Comparison of ENCODE assay signal across 9 cellular contexts in the genomic region with DNA sequence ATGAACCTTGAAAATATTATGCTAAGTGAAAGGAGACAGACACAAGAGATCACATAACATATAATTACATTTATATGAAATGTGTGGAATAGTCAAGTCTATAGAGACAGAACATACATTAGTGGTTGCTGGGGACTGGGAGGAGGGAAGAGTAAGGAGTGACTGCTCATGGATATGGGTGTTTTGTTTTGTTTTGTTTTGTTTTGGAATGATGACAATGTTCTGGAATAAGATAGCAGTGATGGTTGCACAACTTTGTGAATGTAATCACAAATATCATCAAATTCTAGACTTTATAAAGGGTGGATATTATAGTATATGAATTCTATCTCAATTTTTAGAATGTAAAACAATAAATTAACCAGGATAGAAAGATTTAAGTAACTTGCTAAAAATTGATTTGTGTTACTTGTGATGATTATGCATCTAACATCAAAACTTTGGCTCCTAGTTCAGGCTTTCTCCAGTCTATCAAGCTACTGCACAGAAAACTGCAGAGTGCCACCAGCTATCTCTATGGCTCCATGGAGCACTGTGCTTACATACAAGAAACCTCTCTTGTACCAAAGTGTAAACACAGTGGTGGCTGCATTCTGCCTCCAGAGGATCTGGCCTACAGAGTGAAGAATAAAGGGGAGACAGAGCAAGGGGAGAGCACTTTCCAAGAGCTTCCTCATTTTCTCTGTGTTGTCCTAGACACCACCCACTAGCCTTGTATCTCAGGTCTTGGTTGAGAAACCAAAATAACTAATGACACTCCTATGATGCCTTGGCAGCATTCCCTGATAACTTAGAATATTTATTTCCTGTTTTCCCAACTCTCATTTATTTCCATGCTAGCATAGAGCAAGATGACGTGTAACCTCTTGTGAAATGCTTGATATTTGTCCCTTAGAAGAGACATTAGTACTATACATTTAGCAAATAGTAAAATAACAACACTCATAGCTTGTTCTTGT. TPM values are rescaled to one million over a fixed set of nuclear protein-coding genes. Genes with fewer than 3 reads are reported as not detected.
DNase-seq lines count a peak whose midpoint lies in the region; ATAC-seq and TF ChIP-seq lines count a peak whose summit lies in the region.
"Had no signal": no experiment of that assay in that cellular context is flagged by ENCODE, and none has a peak within 500 bp of the region (broad histone marks: within the 10 kb centered on the region; RNA-seq: fewer than 3 reads in every experiment).

No MANE protein-coding gene starts in this region.

- peak overlapping the region; percentile 6 for H3K4me3 ChIP-seq in coronary artery
- H3K4me3 ChIP-seq in left lung = no peak overlapping the region
- H3K4me3 ChIP-seq in thoracic aorta = no peak overlapping the region

- DNase-seq in HT1080 (ENCODE audit: low read depth) = peak; percentile 67
- no peak for DNase-seq in coronary artery (ENCODE audit: low spot score)
- DNase-seq in left lung = no peak
- DNase-seq in thoracic aorta (ENCODE audit: low spot score) = no peak
- no peak for DNase-seq in G401 (ENCODE audit: low spot score)
- no peak for DNase-seq in NCI-H82 (lab: John Stamatoyannopoulos, UW)
- DNase-seq: activated T-cell treated with anti-CD3 and anti-CD28 coated beads, Interleukin-2, amount 50 U/mL, for 4 hours had no signal

- in situ Hi-C loops in G401 (cut with HindIII; ENCODE audit: low sequenced_read_pairs) = no loop called here

- H3K4me1 ChIP-seq in left lung = peaks cover 6 to 9% of the 10 kb centered on the region in 2 donors
- H3K4me1 ChIP-seq in thoracic aorta (ENCODE audit: control insufficient read depth in 1 of 2, low read depth in 2 of 2) = peaks cover 20 to 38% of the 10 kb centered on the region in 2 donors

- intact Hi-C loops in left lung (cut with DNase I) = loop anchor here in 1 of 2 donors (10.0 kb wide), 1 partner anchor 63 kb away; no protein-coding TSS in a partner anchor

- ATAC-seq in left lung = peak; percentile 70
- ATAC-seq in thoracic aorta (ENCODE audit: insufficient number of reproducible peaks, low FRiP score, low read depth) = peak; percentile 45
- no peak for ATAC-seq in HG03039 (IDR thresholded peaks at IDR 0.05; ENCODE audit: unreplicated experiment)
- no peak for ATAC-seq in HG03175 (IDR thresholded peaks at IDR 0.05; ENCODE audit: unreplicated experiment)
- ATAC-seq: activated T-cell treated with anti-CD3 and anti-CD28 coated beads, Interleukin-2, amount 50 U/mL, for 4 hours had no signal

- no peaks in the 10 kb centered on the region for H3K36me3 ChIP-seq in left lung
- no peaks in the 10 kb centered on the region for H3K36me3 ChIP-seq in thoracic aorta

- peak overlapping the region; percentile 36 to 80 for H3K27ac ChIP-seq in coronary artery
- peak overlapping the region; percentile 68 to 80 for H3K27ac ChIP-seq in left lung
- peak overlapping the region; percentile 80 to 86 for H3K27ac ChIP-seq in thoracic aorta

- TF ChIP-seq CTCF in coronary artery (IDR thresholded peaks at IDR 0.05) (no peak), left lung (IDR thresholded peaks at IDR 0.05) (no peak), thoracic aorta (IDR thresholded peaks at IDR 0.05) (no peak)

- H3K27me3 ChIP-seq in left lung (no peaks in the 10 kb centered on the region), thoracic aorta (replicated peaks; ENCODE audit: insufficient read depth) (no peaks in the 10 kb centered on the region)

- H3K9me3 ChIP-seq in left lung (no peaks in the 10 kb centered on the region), thoracic aorta (no peaks in the 10 kb centered on the region)

RNA-seq across cellular contexts. Expression of gene PHLDB2, which starts 57.1 kb away (rescaled TPM):
- 57.3 and 58.5 TPM in 2 replicates for total RNA-seq in HT1080 (2014; rRNA removed; shearing (Covaris generic))
- 56.8 and 73.4 TPM in 2 replicates for polyA plus RNA-seq in HT1080 (2015; cell fraction: cytosol; rRNA removed)
- 224 and 250 TPM in 2 replicates for polyA plus RNA-seq in HT1080 (2015; cell fraction: nucleus; rRNA removed)
- total RNA-seq in left lung (10 to 100 TPM; 38.0 to 43.9 TPM), thoracic aorta (100 to 1,000 TPM in 1 of 2 donors, 10 to 100 TPM in 1; 99.0 to 140 TPM)
- total RNA-seq in G401 (2014; rRNA removed; shearing (Covaris generic)) = not detected in 2 replicates

Comparison
In these comparisons a context has a peak if more than half of its experiments do, and no peak if none do; other contexts are left out.
1. ATAC-seq: peak in left lung (single experiment) and thoracic aorta (single experiment); none in HG03039 (single experiment) and HG03175 (single experiment).
2. RNA of gene PHLDB2, which starts 57.1 kb away (total RNA-seq): 99.0 to 140 TPM in thoracic aorta, 57.3 to 58.5 TPM in HT1080 and 38.0 to 43.9 TPM in left lung; not detected in G401; every median in the first group is over 10 times any median in the second.
3. Peak in every context shown above with its lines, with median percentiles within 50 percentile points of each other: H3K27ac ChIP-seq.